1 cellular context compared by ENCODE assay signal in genomic region chr17:80018917-80019651, GRCh38.
A peak's percentile ranks its signal among the peaks of the same experiment; 100 is the strongest.
TF ChIP-seq lines count a peak whose summit lies in the region.

No MANE protein-coding gene starts in this region.

TF ChIP-seq in HepG2, 621 proteins besides CTCF, POLR2A, EP300 and RAD21 (continued from another document and continues in another):
- TF ChIP-seq ARID4A (CRISPR knock-in tag; IDR thresholded peaks at IDR 0.05; ENCODE audit: borderline replicate concordance) (peak; percentile 57; the same call in 1 of the 2 replicates), ZNF615 (CRISPR knock-in tag; IDR thresholded peaks at IDR 0.05; ENCODE audit: borderline replicate concordance) (no peak), MLX (CRISPR knock-in tag; IDR thresholded peaks at IDR 0.05) (no peak), HMG20A (CRISPR knock-in tag; IDR thresholded peaks at IDR 0.05; ENCODE audit: borderline replicate concordance) (no peak), TRIM22 (IDR thresholded peaks at IDR 0.05) (no peak), TEAD2 (CRISPR knock-in tag; IDR thresholded peaks at IDR 0.05) (no peak), NRL (CRISPR knock-in tag; IDR thresholded peaks at IDR 0.05; ENCODE audit: borderline replicate concordance) (peak; percentile 72; the same call in 1 of the 2 replicates), MIXL1 (CRISPR knock-in tag; IDR thresholded peaks at IDR 0.05) (no peak), ATF2 (CRISPR knock-in tag; IDR thresholded peaks at IDR 0.05) (no peak), NCOR1 (IDR thresholded peaks at IDR 0.05; ENCODE audit: borderline replicate concordance, low read length) (peak; percentile 41; the same call in 1 of the 2 replicates), ZNF143 (CRISPR knock-in tag; IDR thresholded peaks at IDR 0.05) (no peak), ZNF512 (CRISPR knock-in tag; IDR thresholded peaks at IDR 0.05) (no peak), ZBTB14 (CRISPR knock-in tag; IDR thresholded peaks at IDR 0.05) (no peak), HBP1 (CRISPR knock-in tag; IDR thresholded peaks at IDR 0.05; ENCODE audit: low read depth) (no peak), ZNF251 (CRISPR knock-in tag; IDR thresholded peaks at IDR 0.05) (no peak), ZBTB8A (CRISPR knock-in tag; IDR thresholded peaks at IDR 0.05; ENCODE audit: borderline replicate concordance, low read depth) (0 out of 2 replicates have a peak, but pooled peaks have one; percentile 84), SIX4 (CRISPR knock-in tag; IDR thresholded peaks at IDR 0.05) (no peak), PAX8 (CRISPR knock-in tag; IDR thresholded peaks at IDR 0.05; ENCODE audit: borderline replicate concordance) (no peak), ZNF20 (CRISPR knock-in tag; IDR thresholded peaks at IDR 0.05) (no peak), ZBTB3 (CRISPR knock-in tag; IDR thresholded peaks at IDR 0.05; ENCODE audit: borderline replicate concordance, low read depth) (0 out of 2 replicates have a peak, but pooled peaks have one; percentile 29), SIX1 (CRISPR knock-in tag; IDR thresholded peaks at IDR 0.05; ENCODE audit: borderline replicate concordance) (no peak), ZNF10 (CRISPR knock-in tag; IDR thresholded peaks at IDR 0.05; ENCODE audit: borderline replicate concordance, low read depth) (no peak), ZBTB34 (CRISPR knock-in tag; IDR thresholded peaks at IDR 0.05) (no peak), LCORL (IDR thresholded peaks at IDR 0.05) (no peak), LCORL (CRISPR knock-in tag; IDR thresholded peaks at IDR 0.05) (peak; percentile 93), ZEB1 (IDR thresholded peaks at IDR 0.05; ENCODE audit: insufficient replicate concordance, low read depth) (no peak), ZFP91 (CRISPR knock-in tag; IDR thresholded peaks at IDR 0.05; ENCODE audit: borderline replicate concordance) (peak; percentile 21), FOXK2 (IDR thresholded peaks at IDR 0.05) (no peak), KMT2A (CRISPR knock-in tag; IDR thresholded peaks at IDR 0.05) (peak; percentile 71), SMAD3 (CRISPR knock-in tag; IDR thresholded peaks at IDR 0.05) (no peak), AGO1 (IDR thresholded peaks at IDR 0.05; ENCODE audit: low read depth, low read length, poor library complexity, severe bottlenecking) (no peak), ZNF138 (CRISPR knock-in tag; IDR thresholded peaks at IDR 0.05; ENCODE audit: low read depth) (no peak), HMGA1 (CRISPR knock-in tag; conservative IDR thresholded peaks at IDR 0.05) (no peak), CEBPZ (IDR thresholded peaks at IDR 0.05; ENCODE audit: low read length) (no peak), NFKBIZ (CRISPR knock-in tag; IDR thresholded peaks at IDR 0.05) (no peak), ZNF274 (CRISPR knock-in tag; IDR thresholded peaks at IDR 0.05) (no peak), THAP11 (CRISPR knock-in tag; IDR thresholded peaks at IDR 0.05) (peak; percentile 40; the same call in 1 of the 2 replicates)
